In genomic region chr1:107590087-107590486, GRCh38 we compare ENCODE assay signal across 11 cellular contexts.
"Had no signal": no experiment of that assay in that cellular context is flagged by ENCODE, and none has a peak within 500 bp of the region (broad histone marks: within the 10 kb centered on the region; RNA-seq: fewer than 3 reads in every experiment).

No MANE protein-coding gene starts in this region.

- H3K9ac ChIP-seq: GM23248 had no signal

- H3K9me3 ChIP-seq: HAP-1 had no signal

- H3K4me2 ChIP-seq: GM23338 had no signal

- H3K36me3 ChIP-seq: HAP-1 had no signal

- ATAC-seq: GM23338, HCT116 had no signal

- DNase-seq: GM23248, GOT3, H7, H9, HCEC 1CT, HFFc6 had no signal

- H3K4me3 ChIP-seq: GM23248, GM23338, HAP-1 had no signal

- H3K4me1 ChIP-seq: HAP-1 had no signal

- FAIRE-seq: H1, H54 had no signal

- H2AFZ ChIP-seq: GM23248, GM23338 had no signal

- H3K27ac ChIP-seq: GM23248 had no signal
